8 cellular contexts compared by ENCODE assay signal in genomic region chr7:132988117-132988516, GRCh38.
"Had no signal": no experiment of that assay in that cellular context is flagged by ENCODE, and none has a peak within 500 bp of the region (broad histone marks: within the 10 kb centered on the region; RNA-seq: fewer than 3 reads in every experiment).

No MANE protein-coding gene starts in this region.

- ATAC-seq: HepG2 had no signal

- H3K27me3 Mint-ChIP-seq: IgD-negative memory B cell had no signal

- H3K27ac Mint-ChIP-seq: IgD-negative memory B cell had no signal

- FAIRE-seq: HepG2, HTR-8/SVneo had no signal

- DNase-seq: IMR-90, KBM-7, KG1 had no signal

- H3K9ac ChIP-seq: KMS-11 had no signal

- H3K4me3 Mint-ChIP-seq: IgD-negative memory B cell had no signal

- H3K27ac ChIP-seq: HL-60, KMS-11 had no signal

- H3K4me2 ChIP-seq: KMS-11 had no signal
